In genomic region chr22:39893526-39893925, GRCh38 we compare ENCODE assay signal across 1 cellular context.
TF ChIP-seq lines count a peak whose summit lies in the region.

TSS of gene ENTHD1 (minus strand) at chr22:39893760. CDS start at chr22:39887748, 6,012 bp downstream.

TF ChIP-seq in K562, 482 proteins besides CTCF, POLR2A, EP300 and RAD21 (continued from another document):
- no peak for TF ChIP-seq GMEB1 (CRISPR knock-in tag; IDR thresholded peaks at IDR 0.05)
- no peak for TF ChIP-seq TFAP4 (CRISPR knock-in tag; IDR thresholded peaks at IDR 0.05; ENCODE audit: borderline replicate concordance)
- no peak for TF ChIP-seq POLR2G (IDR thresholded peaks at IDR 0.05; ENCODE audit: low read depth, low read length)
- no peak for TF ChIP-seq FIP1L1 (IDR thresholded peaks at IDR 0.05; ENCODE audit: low read depth, low read length, poor library complexity, severe bottlenecking)
- no peak for TF ChIP-seq GATA2 (CRISPR knock-in tag; IDR thresholded peaks at IDR 0.05)
- TF ChIP-seq ZNF507 (tag; conservative IDR thresholded peaks at IDR 0.05): no peak
- no peak for TF ChIP-seq CXXC5 (CRISPR knock-in tag; IDR thresholded peaks at IDR 0.05)
- no peak for TF ChIP-seq CAMTA2 (CRISPR knock-in tag; conservative IDR thresholded peaks at IDR 0.05)
- no peak for TF ChIP-seq TAF7 (tag; IDR thresholded peaks at IDR 0.05)
